In the genomic region with DNA sequence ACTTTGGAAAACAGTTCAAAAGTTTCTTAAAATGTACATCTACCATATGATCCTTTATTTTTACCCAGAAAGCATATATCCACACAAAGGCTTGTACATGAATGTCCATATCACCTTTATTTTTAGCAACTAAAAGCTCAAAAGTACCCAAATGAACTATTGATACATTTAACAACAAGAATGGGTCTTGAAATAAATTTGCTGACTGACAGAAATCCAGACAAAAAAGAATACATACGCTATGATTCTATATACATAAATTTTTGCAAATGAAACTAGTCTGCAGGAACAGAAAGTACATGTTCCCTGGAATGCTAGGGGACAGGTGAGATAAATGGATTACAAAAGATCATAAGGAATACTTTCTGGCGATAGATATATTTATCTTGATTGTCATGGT, we compare ENCODE assay signal across 36 cellular contexts.
"Had no signal": no experiment of that assay in that cellular context is flagged by ENCODE, and none has a peak within 500 bp of the region (broad histone marks: within the 10 kb centered on the region; RNA-seq: fewer than 3 reads in every experiment).

No MANE protein-coding gene starts in this region.

- H3K27me3 ChIP-seq: MG63 had no signal

- DNase-seq: Kasumi-1, MG63, MM.1S, MV-4-11, NCI-H1048, NCI-H1092, NCI-H1092 treated with DMSO at 0.1 percent for 48 hours, NCI-H1105, NCI-H1105 treated with DMSO at 0.1 percent for 48 hours, NCI-H1417, NCI-H1417 treated with DMSO at 0.1 percent for 48 hours, NCI-H1436, NCI-H1436 treated with DMSO at 0.1 percent for 48 hours, NCI-H146, NCI-H1694, NCI-H1694 treated with DMSO at 0.1 percent for 48 hours, NCI-H187, NCI-H187 treated with DMSO at 0.1 percent for 48 hours, NCI-H1930, NCI-H2029, NCI-H2029 treated with DMSO at 0.1 percent for 48 hours, NCI-H2081, NCI-H2081 treated with DMSO at 0.1 percent for 48 hours, NCI-H2107, NCI-H2171, NCI-H2171 treated with DMSO at 0.1 percent for 48 hours, NCI-H2227 treated with DMSO at 0.1 percent for 48 hours, NCI-H226, NCI-H345, NCI-H446, NCI-H446 treated with DMSO at 0.1 percent for 48 hours, NCI-H510A, NCI-H510A treated with DMSO at 0.1 percent for 48 hours, NCI-H524, NCI-H524 treated with DMSO at 0.1 percent for 48 hours, NCI-H526 had no signal

- H3K4me3 ChIP-seq: MG63 had no signal

- H3K36me3 ChIP-seq: MG63 had no signal
